12 cellular contexts compared by ENCODE assay signal in the genomic region with DNA sequence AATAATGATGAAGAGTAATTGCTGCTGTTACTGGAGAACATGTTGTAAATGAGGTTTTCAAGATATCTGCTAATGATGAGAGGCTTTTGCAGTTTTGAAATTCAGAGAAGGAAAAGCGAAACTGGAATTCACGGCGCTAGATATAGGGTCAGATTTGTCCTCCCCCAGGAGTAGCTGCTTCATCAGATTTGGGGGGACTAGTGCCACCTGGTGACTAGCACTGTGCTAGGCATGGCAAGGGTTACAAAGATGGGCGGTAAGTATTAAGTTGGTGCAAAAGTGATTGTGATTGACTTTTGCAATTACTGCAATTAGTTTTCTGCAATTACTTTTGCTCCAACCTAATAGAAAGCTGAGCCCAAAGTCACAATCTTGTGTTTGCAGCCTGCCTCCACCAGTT.
DNase-seq lines count a peak whose midpoint lies in the region; ATAC-seq, FAIRE-seq and TF ChIP-seq lines count a peak whose summit lies in the region.
"Had no signal": no experiment of that assay in that cellular context is flagged by ENCODE, and none has a peak within 500 bp of the region (broad histone marks: within the 10 kb centered on the region; RNA-seq: fewer than 3 reads in every experiment).

No MANE protein-coding gene starts in this region.

- no peak overlapping the region for H3K4me3 Mint-ChIP-seq in WTC11
- H3K4me3 Mint-ChIP-seq: activated naive CD8-positive, alpha-beta T cell treated with anti-CD3 and anti-CD28 coated beads, Interleukin-2, amount 10 ng/mL, durations not matched to agents 7 days and 5 days had no signal

- no peaks in the 10 kb centered on the region for H3K27me3 ChIP-seq in small intestine (ENCODE audit: control insufficient read depth in 2 of 2, insufficient read depth in 2 of 2, low read length in 2 of 2)
- no peaks in the 10 kb centered on the region for H3K27me3 ChIP-seq in aorta (ENCODE audit: control insufficient read depth in 1 of 2, insufficient read depth in 2 of 2, low read length in 1 of 2)
- no peaks in the 10 kb centered on the region for H3K27me3 ChIP-seq in gastroesophageal sphincter

- H3K27ac ChIP-seq in small intestine (ENCODE audit: low read depth in 1 of 2, low read length in 1 of 2) (no peak overlapping the region), aorta (ENCODE audit: low read depth in 1 of 2, low read length in 2 of 2) (no peak overlapping the region), gastroesophageal sphincter (no peak overlapping the region)

- H3K4me1 Mint-ChIP-seq in WTC11, result peaks cover 19% of the 10 kb centered on the region
- H3K4me1 Mint-ChIP-seq: activated naive CD8-positive, alpha-beta T cell treated with anti-CD3 and anti-CD28 coated beads, Interleukin-2, amount 10 ng/mL, durations not matched to agents 7 days and 5 days had no signal

- no peaks in the 10 kb centered on the region for H3K9me3 ChIP-seq in small intestine (ENCODE audit: control insufficient read depth, low read depth)
- no peaks in the 10 kb centered on the region for H3K9me3 ChIP-seq in aorta (ENCODE audit: control insufficient read depth, low read length)
- no peaks in the 10 kb centered on the region for H3K9me3 ChIP-seq in gastroesophageal sphincter

- no peak overlapping the region for H3K27ac Mint-ChIP-seq in WTC11
- H3K27ac Mint-ChIP-seq: activated naive CD8-positive, alpha-beta T cell treated with anti-CD3 and anti-CD28 coated beads, Interleukin-2, amount 10 ng/mL, durations not matched to agents 7 days and 5 days had no signal

- intact Hi-C loops in aorta (cut with DNase I), result no loop called here

- no peak for FAIRE-seq in small intestine (lab: Jason Lieb, UNC)
- FAIRE-seq: GM12892 had no signal

- H3K27me3 Mint-ChIP-seq in WTC11 (ENCODE audit: low read depth), result peaks cover 84% of the 10 kb centered on the region
- H3K27me3 Mint-ChIP-seq: activated naive CD8-positive, alpha-beta T cell treated with anti-CD3 and anti-CD28 coated beads, Interleukin-2, amount 10 ng/mL, durations not matched to agents 7 days and 5 days had no signal

- TF ChIP-seq EP300 in gastroesophageal sphincter (IDR thresholded peaks at IDR 0.05), result no peak

- peaks cover 12% of the 10 kb centered on the region for H3K9me3 Mint-ChIP-seq in WTC11
- H3K9me3 Mint-ChIP-seq: activated naive CD8-positive, alpha-beta T cell treated with anti-CD3 and anti-CD28 coated beads, Interleukin-2, amount 10 ng/mL, durations not matched to agents 7 days and 5 days had no signal

- peak; percentile 66 for DNase-seq in NCI-H748 (lab: John Stamatoyannopoulos, UW; ENCODE audit: unreplicated experiment)
- no peak for DNase-seq in NCI-H748 treated with DMSO at 0.1 percent for 48 hours (lab: John Stamatoyannopoulos, UW)
- DNase-seq in NAMALWA (ENCODE audit: low spot score), result peak; percentile 4
- peak; percentile 33 for DNase-seq in WTC11 (ENCODE audit: low spot score)
- DNase-seq in small intestine, result peak; percentile 29
- no peak for DNase-seq in aorta
- no peak for DNase-seq in activated CD8-positive, alpha-beta memory T cell treated with anti-CD3 and anti-CD28 coated beads, Interleukin-2, amount 50 U/mL, for 48 hours
- DNase-seq: activated CD4-positive, alpha-beta T cell treated with anti-CD3 and anti-CD28 coated beads for 48 hours; activated naive CD8-positive, alpha-beta T cell treated with anti-CD3 and anti-CD28 coated beads, Interleukin-2, amount 10 ng/mL, durations not matched to agents 7 days and 5 days; SHP77 treated with DMSO at 0.1 percent for 48 hours had no signal

- TF ChIP-seq POLR2A in gastroesophageal sphincter (IDR thresholded peaks at IDR 0.05), result no peak

- H3K36me3 Mint-ChIP-seq in WTC11, result peaks cover 8% of the 10 kb centered on the region
- H3K36me3 Mint-ChIP-seq: activated naive CD8-positive, alpha-beta T cell treated with anti-CD3 and anti-CD28 coated beads, Interleukin-2, amount 10 ng/mL, durations not matched to agents 7 days and 5 days had no signal

- POLR2A ChIA-PET in WTC11 (lab: Charles Lee), result interaction anchor here (0.6 to 0.7 kb wide), 3 partner anchors 32 to 338 kb away, joined by 3 to 6 read pairs (median 4); no protein-coding TSS in a partner anchor

- 29 to 72% (median 58%) methylated on average over 4 of the region's 4 CpGs for WGBS in small intestine, 3 donors
- WGBS in aorta, 2 donors, result 82 to 84% methylated on average over 4 of the region's 4 CpGs
- WGBS in gastroesophageal sphincter (ENCODE audit: low coverage in 1 of 2), 2 donors, result 79 to 83% methylated on average over 3 to 4 of the region's 4 CpGs

- ATAC-seq in WTC11 (peak; percentile 76), aorta (ENCODE audit: low FRiP score) (no peak), gastroesophageal sphincter (no peak)

- CTCF ChIA-PET in WTC11 (lab: Charles Lee), result interaction anchor here (0.6 to 1.7 kb wide), 6 partner anchors 9 to 548 kb away, joined by 3 to 7 read pairs (median 4); no protein-coding TSS in a partner anchor

- H3K36me3 ChIP-seq in small intestine (ENCODE audit: control insufficient read depth in 2 of 2, insufficient read depth in 2 of 2, low read length in 2 of 2), result no peaks in the 10 kb centered on the region
- no peaks in the 10 kb centered on the region for H3K36me3 ChIP-seq in aorta (ENCODE audit: control insufficient read depth in 1 of 2, insufficient read depth in 2 of 2, low read length in 1 of 2)
- no peaks in the 10 kb centered on the region for H3K36me3 ChIP-seq in gastroesophageal sphincter

- TF ChIP-seq CTCF in WTC11 (IDR thresholded peaks at IDR 0.05) (peak; percentile 42), gastroesophageal sphincter (IDR thresholded peaks at IDR 0.05) (no peak)

- H3K4me1 ChIP-seq in small intestine (ENCODE audit: control insufficient read depth in 2 of 2, insufficient read depth in 1 of 2, low read depth in 1 of 2, low read length in 1 of 2) (no peaks in the 10 kb centered on the region), aorta (ENCODE audit: control insufficient read depth in 1 of 2, insufficient read depth in 2 of 2, low read length in 2 of 2) (no peaks in the 10 kb centered on the region), gastroesophageal sphincter (no peaks in the 10 kb centered on the region)

- H3K4me3 ChIP-seq in small intestine (ENCODE audit: low read depth in 1 of 2, low read length in 2 of 2), result no peak overlapping the region
- H3K4me3 ChIP-seq in aorta (ENCODE audit: low read length in 2 of 2), result no peak overlapping the region
- no peak overlapping the region for H3K4me3 ChIP-seq in gastroesophageal sphincter

TF ChIP-seq in WTC11, 78 proteins besides CTCF, POLR2A, EP300 and RAD21 (continues in another document):
- no peak for TF ChIP-seq ZNF396 (CRISPR knock-in tag; IDR thresholded peaks at IDR 0.05; ENCODE audit: borderline replicate concordance)
- TF ChIP-seq, protein P1, sequence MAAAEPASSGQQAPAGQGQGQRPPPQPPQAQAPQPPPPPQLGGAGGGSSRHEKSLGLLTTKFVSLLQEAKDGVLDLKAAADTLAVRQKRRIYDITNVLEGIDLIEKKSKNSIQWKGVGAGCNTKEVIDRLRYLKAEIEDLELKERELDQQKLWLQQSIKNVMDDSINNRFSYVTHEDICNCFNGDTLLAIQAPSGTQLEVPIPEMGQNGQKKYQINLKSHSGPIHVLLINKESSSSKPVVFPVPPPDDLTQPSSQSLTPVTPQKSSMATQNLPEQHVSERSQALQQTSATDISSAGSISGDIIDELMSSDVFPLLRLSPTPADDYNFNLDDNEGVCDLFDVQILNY (CRISPR knock-in tag; IDR thresholded peaks at IDR 0.05), result no peak
- no peak for TF ChIP-seq SMAD3 (CRISPR knock-in tag; IDR thresholded peaks at IDR 0.05; ENCODE audit: borderline replicate concordance)
- no peak for TF ChIP-seq ZNF219 (CRISPR knock-in tag; IDR thresholded peaks at IDR 0.05; ENCODE audit: borderline replicate concordance)
- no peak for TF ChIP-seq NR3C1 (CRISPR knock-in tag; conservative IDR thresholded peaks at IDR 0.05; ENCODE audit: low read depth)
- no peak for TF ChIP-seq RELA (CRISPR knock-in tag; IDR thresholded peaks at IDR 0.05; ENCODE audit: borderline replicate concordance)
- no peak for TF ChIP-seq IRF2 (CRISPR knock-in tag; IDR thresholded peaks at IDR 0.05; ENCODE audit: borderline replicate concordance, low read depth)
- no peak for TF ChIP-seq AFF4 (CRISPR knock-in tag; IDR thresholded peaks at IDR 0.05; ENCODE audit: borderline replicate concordance)
- TF ChIP-seq ZNF138 (CRISPR knock-in tag; conservative IDR thresholded peaks at IDR 0.05), result no peak
- TF ChIP-seq, protein P2, sequence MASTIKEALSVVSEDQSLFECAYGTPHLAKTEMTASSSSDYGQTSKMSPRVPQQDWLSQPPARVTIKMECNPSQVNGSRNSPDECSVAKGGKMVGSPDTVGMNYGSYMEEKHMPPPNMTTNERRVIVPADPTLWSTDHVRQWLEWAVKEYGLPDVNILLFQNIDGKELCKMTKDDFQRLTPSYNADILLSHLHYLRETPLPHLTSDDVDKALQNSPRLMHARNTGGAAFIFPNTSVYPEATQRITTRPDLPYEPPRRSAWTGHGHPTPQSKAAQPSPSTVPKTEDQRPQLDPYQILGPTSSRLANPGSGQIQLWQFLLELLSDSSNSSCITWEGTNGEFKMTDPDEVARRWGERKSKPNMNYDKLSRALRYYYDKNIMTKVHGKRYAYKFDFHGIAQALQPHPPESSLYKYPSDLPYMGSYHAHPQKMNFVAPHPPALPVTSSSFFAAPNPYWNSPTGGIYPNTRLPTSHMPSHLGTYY (CRISPR knock-in tag; IDR thresholded peaks at IDR 0.05), result no peak

Comparison
In these comparisons a context has a peak if more than half of its experiments do, and no peak if none do; other contexts are left out.
1. DNase-seq: peak in NCI-H748 (single experiment), NAMALWA (single experiment), WTC11 (single experiment) and small intestine (single experiment); none in NCI-H748 treated with DMSO at 0.1 percent for 48 hours (single experiment), aorta (0 of 2) and activated CD8-positive, alpha-beta memory T cell treated with anti-CD3 and anti-CD28 coated beads, Interleukin-2, amount 50 U/mL, for 48 hours (single experiment).